In the genomic region with DNA sequence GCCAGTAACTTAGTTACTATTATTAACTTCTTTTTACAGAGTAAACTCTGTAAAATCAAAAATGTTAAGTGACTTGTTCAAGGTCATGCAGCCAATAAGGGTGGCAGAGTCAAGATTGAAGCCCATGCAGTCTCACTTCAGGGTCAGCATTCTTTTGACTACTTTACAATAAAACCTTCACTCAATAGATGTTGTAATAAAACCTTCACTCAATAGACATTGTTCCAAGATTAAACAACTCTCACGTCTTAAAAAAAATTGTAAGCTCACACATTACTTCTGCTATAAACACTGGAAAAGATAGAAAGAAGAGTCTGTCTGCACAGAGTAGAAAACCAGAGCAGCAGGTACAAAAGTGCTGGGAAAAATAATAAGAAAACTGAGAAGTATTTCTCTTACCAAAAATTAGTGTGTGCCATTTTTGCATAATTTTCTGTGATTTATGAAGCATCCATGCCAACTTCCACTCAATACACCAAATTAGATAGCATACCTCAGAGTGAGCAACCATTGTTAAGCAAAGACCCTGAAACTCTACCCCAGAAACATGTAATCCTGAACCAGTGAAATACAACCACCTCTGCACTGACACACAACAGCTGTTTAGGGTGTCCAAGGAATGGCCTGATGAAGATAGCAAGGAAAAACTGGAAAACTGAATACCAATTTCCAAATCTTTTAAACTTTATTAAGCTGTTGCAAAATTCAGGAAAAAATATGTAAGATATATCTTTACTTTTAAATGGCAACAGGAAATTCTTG, we compare ENCODE assay signal across 19 cellular contexts. TPM values are rescaled to one million over a fixed set of nuclear protein-coding genes. Genes with fewer than 3 reads are reported as not detected.
DNase-seq lines count a peak whose midpoint lies in the region; ATAC-seq, FAIRE-seq and TF ChIP-seq lines count a peak whose summit lies in the region.
"Had no signal": no experiment of that assay in that cellular context is flagged by ENCODE, and none has a peak within 500 bp of the region (broad histone marks: within the 10 kb centered on the region; RNA-seq: fewer than 3 reads in every experiment).

No MANE protein-coding gene starts in this region.

- H3K4me2 ChIP-seq in K562 (ENCODE audit: insufficient read depth, low read length) (no peak overlapping the region), mesenchymal stem cell (ENCODE audit: low read length, poor library complexity, severe bottlenecking) (no peak overlapping the region)
- H3K4me2 ChIP-seq: A549 had no signal

- no peak for TF ChIP-seq EP300 in K562 (IDR thresholded peaks at IDR 0.05; ENCODE audit: low read length)

- no peak for FAIRE-seq in K562 (lab: Jason Lieb, UNC)
- FAIRE-seq: A549 had no signal

- H4K91ac ChIP-seq in mesenchymal stem cell (ENCODE audit: low read length): no peak overlapping the region

- H3K23ac ChIP-seq in mesenchymal stem cell (ENCODE audit: low read length in 2 of 2): no peak overlapping the region

- TF ChIP-seq CTCF in K562 (IDR thresholded peaks at IDR 0.05 in 2 of 3, conservative IDR thresholded peaks at IDR 0.05 in 1 of 3; ENCODE audit: insufficient read depth in 2 of 3, low read depth in 1 of 3, low read length in 3 of 3): no peak

- H3K27me3 ChIP-seq in K562 (ENCODE audit: control insufficient read depth in 2 of 2, insufficient read depth in 2 of 2, low read length in 2 of 2) (no peaks in the 10 kb centered on the region), mesenchymal stem cell (ENCODE audit: control insufficient read depth in 1 of 2, insufficient read depth in 1 of 2, low read length in 2 of 2) (no peaks in the 10 kb centered on the region)

- H4K20me1 ChIP-seq in K562 (replicated peaks; ENCODE audit: control insufficient read depth, insufficient read depth, low read length): no peaks in the 10 kb centered on the region

- intact Hi-C loops in K562 (cut with micrococcal nuclease): no loop called here

- CTCF ChIA-PET in K562 (lab: Yijun Ruan, JAX; ENCODE audit: low intra/inter-chr PET ratio): no interaction called here

- no peak overlapping the region for H3K14ac ChIP-seq in mesenchymal stem cell (ENCODE audit: low read length in 2 of 2)

- DNase-seq in NCI-H1092 treated with DMSO at 0.1 percent for 48 hours (lab: John Stamatoyannopoulos, UW): peak; percentile 13
- no peak for DNase-seq in NCI-H1092 (lab: John Stamatoyannopoulos, UW)
- no peak for DNase-seq in K562 (ENCODE audit: extremely low read depth in 1 of 4, low spot score in 3 of 4)
- no peak for DNase-seq in mesenchymal stem cell
- DNase-seq in NCI-H2196 (lab: John Stamatoyannopoulos, UW; ENCODE audit: unreplicated experiment): no peak
- no peak for DNase-seq in NCI-H2029 treated with DMSO at 0.1 percent for 48 hours (lab: John Stamatoyannopoulos, UW)
- DNase-seq: AML-193; Calu3; CD4-positive, alpha-beta memory T cell; DMS79 treated with DMSO at 0.1 percent for 48 hours; GF-D8; GOT3; H7; IMR-90 had no signal

- H3K36me3 ChIP-seq in K562 (ENCODE audit: control insufficient read depth, insufficient read depth, low read length): no peaks in the 10 kb centered on the region
- H3K36me3 ChIP-seq in mesenchymal stem cell (ENCODE audit: control insufficient read depth in 1 of 2, insufficient read depth in 2 of 2, low read depth in 1 of 2, low read length in 2 of 2): no peaks in the 10 kb centered on the region

- no TSS peak for BruUV-seq in K562 (replicated peaks; lab: Mats Ljungman, UMichigan)

- peaks cover 7% of the 10 kb centered on the region for H3K79me1 ChIP-seq in mesenchymal stem cell (replicated peaks; ENCODE audit: low read length, poor library complexity, severe bottlenecking)

- H2BK120ac ChIP-seq in mesenchymal stem cell (ENCODE audit: low read depth, low read length): peak overlapping the region; percentile 49

- no peak for TF ChIP-seq POLR2A in K562 (conservative IDR thresholded peaks at IDR 0.05)

- no peak overlapping the region for H3K9ac ChIP-seq in K562 (ENCODE audit: insufficient read depth in 1 of 2, low read depth in 2 of 2, low read length in 2 of 2)
- H3K9ac ChIP-seq in mesenchymal stem cell (ENCODE audit: low read length): no peak overlapping the region

- POLR2A ChIA-PET in K562 (lab: Yijun Ruan, JAX): interaction anchor here (1.4 to 1.5 kb wide), 2 partner anchors 9 to 11 kb away, joined by 3 read pairs; no protein-coding TSS in a partner anchor

- no peak overlapping the region for H3K4ac ChIP-seq in mesenchymal stem cell (ENCODE audit: low read depth in 1 of 2, low read length in 2 of 2)

- H2AFZ ChIP-seq in K562 (ENCODE audit: low read depth, low read length): peak overlapping the region; percentile 60; the same call in 1 of the 2 replicates
- H2AFZ ChIP-seq in mesenchymal stem cell (ENCODE audit: low read depth, low read length): no peak overlapping the region

- in situ Hi-C loops in K562 (cut with MboI): loop anchor here (10.0 kb wide), 1 partner anchor 234 kb away; no protein-coding TSS in a partner anchor

- H3K27ac ChIP-seq in K562 (ENCODE audit: extremely low read depth, low read depth, low read length) (no peak overlapping the region), mesenchymal stem cell (ENCODE audit: low read length, poor library complexity, severe bottlenecking) (no peak overlapping the region)
- H3K27ac ChIP-seq: 22Rv1, A549, C4-2B, HL-60 had no signal

- no peak overlapping the region for H3K18ac ChIP-seq in mesenchymal stem cell (ENCODE audit: low read depth in 1 of 2, low read length in 2 of 2)

- peaks cover 3% of the 10 kb centered on the region; the same call in 1 of the 3 replicates for H3K79me2 ChIP-seq in K562 (ENCODE audit: control insufficient read depth, insufficient read depth, low read length)

- H3K9me3 ChIP-seq in K562 (replicated peaks; ENCODE audit: control insufficient read depth, insufficient read depth, low read depth, low read length) (no peaks in the 10 kb centered on the region), mesenchymal stem cell (ENCODE audit: control insufficient read depth, low read length) (no peaks in the 10 kb centered on the region)
- H3K9me3 ChIP-seq: A549 had no signal

- no peak overlapping the region for H2BK12ac ChIP-seq in mesenchymal stem cell (ENCODE audit: low read length in 2 of 2)

- no peak for TF ChIP-seq RAD21 in K562 (CRISPR knock-in tag; conservative IDR thresholded peaks at IDR 0.05 in 1 of 2, IDR thresholded peaks at IDR 0.05 in 1 of 2)

- H3K4me3 ChIP-seq in K562 (no peak overlapping the region), mesenchymal stem cell (ENCODE audit: insufficient read depth in 1 of 2, low read depth in 1 of 2, low read length in 2 of 2) (no peak overlapping the region)
- H3K4me3 ChIP-seq: A549 had no signal

- peaks cover 4 to 77% of the 10 kb centered on the region in 2 experiments; a peak in 4 of 5 replicates for H3K4me1 ChIP-seq in K562 (replicated peaks in 1 of 2; ENCODE audit: control insufficient read depth in 2 of 2, insufficient read depth in 2 of 2, low read length in 2 of 2)
- H3K4me1 ChIP-seq in mesenchymal stem cell (ENCODE audit: control insufficient read depth, insufficient read depth, low read depth, low read length): no peaks in the 10 kb centered on the region
- H3K4me1 ChIP-seq: A549 had no signal

- H2AK5ac ChIP-seq in mesenchymal stem cell (ENCODE audit: low read length, severe bottlenecking): no peak overlapping the region

- no peak overlapping the region for H2BK5ac ChIP-seq in mesenchymal stem cell (ENCODE audit: low read depth, low read length, poor library complexity, severe bottlenecking)

- H4K8ac ChIP-seq in mesenchymal stem cell (ENCODE audit: low read length): no peak overlapping the region

- ATAC-seq in K562 (no peak), HG02970 (IDR thresholded peaks at IDR 0.05; ENCODE audit: low FRiP score, unreplicated experiment) (no peak)
- ATAC-seq: A549 had no signal

- 57% methylated on average over 1 of the region's 1 CpG for WGBS in K562 (ENCODE audit: insufficient coverage, low coverage, missing lambda C conversion rate)
- WGBS in mesenchymal stem cell: no CpG with 5 or more reads among the region's 1 CpG

- no peaks in the 10 kb centered on the region for H3K9me1 ChIP-seq in K562 (ENCODE audit: control insufficient read depth, insufficient read depth, low read length)

- no peak overlapping the region for H2BK15ac ChIP-seq in mesenchymal stem cell (ENCODE audit: low read depth, poor library complexity, severe bottlenecking)

TF ChIP-seq in K562, 482 proteins besides CTCF, POLR2A, EP300 and RAD21 (continues in another document):
- TF ChIP-seq POLR2AphosphoS5 (IDR thresholded peaks at IDR 0.05; ENCODE audit: control insufficient read depth, insufficient read depth, low read depth, low read length) (no peak), HNRNPH1 (optimal IDR thresholded peaks at IDR 0.05; ENCODE audit: low read depth, low read length) (no peak)
- TF ChIP-seq, protein P1, sequence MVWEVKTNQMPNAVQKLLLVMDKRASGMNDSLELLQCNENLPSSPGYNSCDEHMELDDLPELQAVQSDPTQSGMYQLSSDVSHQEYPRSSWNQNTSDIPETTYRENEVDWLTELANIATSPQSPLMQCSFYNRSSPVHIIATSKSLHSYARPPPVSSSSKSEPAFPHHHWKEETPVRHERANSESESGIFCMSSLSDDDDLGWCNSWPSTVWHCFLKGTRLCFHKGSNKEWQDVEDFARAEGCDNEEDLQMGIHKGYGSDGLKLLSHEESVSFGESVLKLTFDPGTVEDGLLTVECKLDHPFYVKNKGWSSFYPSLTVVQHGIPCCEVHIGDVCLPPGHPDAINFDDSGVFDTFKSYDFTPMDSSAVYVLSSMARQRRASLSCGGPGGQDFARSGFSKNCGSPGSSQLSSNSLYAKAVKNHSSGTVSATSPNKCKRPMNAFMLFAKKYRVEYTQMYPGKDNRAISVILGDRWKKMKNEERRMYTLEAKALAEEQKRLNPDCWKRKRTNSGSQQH (CRISPR knock-in tag; IDR thresholded peaks at IDR 0.05): no peak

RNA-seq across cellular contexts. Expression of gene SOX6, which starts 4.9 kb away (rescaled TPM):
- total RNA-seq in K562 (2011; cell fraction: chromatin; rRNA removed; ENCODE audit: low replicate concordance): 45.4 and 64.4 TPM in 2 replicates
- 15.7 and 19.9 TPM in 2 replicates for total RNA-seq in K562 (2011; cell fraction: nucleolus; rRNA removed)
- total RNA-seq in K562 (2011; cell fraction: nucleoplasm; rRNA removed): 22.9 and 27.9 TPM in 2 replicates
- total RNA-seq in K562 (2014; rRNA removed) (5.7 and 8.0 TPM in 2 replicates), K562 (2014; rRNA removed; fragmentation: Illumina TruSeq; extraction: Trizol) (8.7 and 9.1 TPM in 2 replicates), K562 (2015; rRNA removed; fragmentation: Illumina TruSeq; extraction: Trizol) (7.0 and 8.4 TPM in 2 replicates), K562 (2021) (8.0 and 9.4 TPM in 2 replicates)
- polyA plus RNA-seq in K562 (2011; rRNA removed) (3.4 and 3.7 TPM in 2 replicates), K562 (2014; fragmentation: Illumina TruSeq; extraction: Trizol) (5.5 and 7.8 TPM in 2 replicates), K562 (2014; fragmentation: Nextera tagmentation; extraction: Ambion mirVana) (1 to 10 TPM in 1 of 2 experiments, under 1 TPM in 1; 0.89 to 2.9 TPM), K562 (2014; rRNA removed) (3.4 and 4.7 TPM in 2 replicates)
- 0.98 and 1.6 TPM in 2 replicates for polyA plus RNA-seq in K562 (2011; cell fraction: cytosol; rRNA removed)
- polyA plus RNA-seq in K562 (2011; cell fraction: nucleus; rRNA removed): 6.2 and 7.1 TPM in 2 replicates
- 4.1 and 4.5 TPM in 2 replicates for polyA plus RNA-seq in K562 (2012)
- 26.2 and 35.6 TPM in 2 replicates for polyA minus RNA-seq in K562 (2011; rRNA and poly(A)+ RNA removed)
- 4.0 and 5.7 TPM in 2 replicates for polyA minus RNA-seq in K562 (2011; cell fraction: cytosol; rRNA and poly(A)+ RNA removed)
- polyA minus RNA-seq in K562 (2011; cell fraction: nucleus; rRNA and poly(A)+ RNA removed): 21.0 and 41.1 TPM in 2 replicates
- 9.2 TPM for polyA plus RNA-seq in mesenchymal stem cell (2013, experiment 1 of 2)
- polyA plus RNA-seq in mesenchymal stem cell (2013, experiment 2 of 2): 8.5 TPM
- total RNA-seq: CD4-positive, alpha-beta memory T cell had no signal
- polyA plus RNA-seq: CD4-positive, alpha-beta memory T cell had no signal
